2 cellular contexts compared by ENCODE assay signal in the genomic region with DNA sequence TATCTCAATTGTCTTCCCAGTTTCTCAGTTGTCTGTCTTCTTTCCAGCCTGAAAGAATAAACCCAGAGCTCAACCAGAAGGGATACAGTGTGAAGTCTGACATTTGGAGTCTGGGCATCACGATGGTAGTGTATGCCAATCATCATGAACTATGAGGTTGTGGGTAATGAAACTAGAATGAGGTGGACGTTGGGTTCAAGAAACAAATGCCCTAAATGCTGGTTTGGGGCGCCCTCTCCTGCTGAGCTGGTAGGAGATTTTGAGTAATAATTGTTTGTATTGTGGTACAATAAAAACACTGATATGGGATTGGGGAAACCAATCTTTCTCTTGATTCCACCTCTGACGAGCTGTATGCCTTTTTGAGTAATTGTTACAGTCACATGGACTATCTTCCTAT.
TF ChIP-seq lines count a peak whose summit lies in the region.

No MANE protein-coding gene starts in this region.

TF ChIP-seq in IMR-90, 13 proteins besides CTCF, POLR2A, EP300 and RAD21 (continued from another document):
- no peak for TF ChIP-seq RFX5 (IDR thresholded peaks at IDR 0.05; ENCODE audit: low read depth, low read length)
- TF ChIP-seq USF2 (IDR thresholded peaks at IDR 0.05; ENCODE audit: low read depth, low read length): no peak
- no peak for TF ChIP-seq NFE2L2 (IDR thresholded peaks at IDR 0.05; ENCODE audit: low read depth, low read length)
- TF ChIP-seq SMC3 (IDR thresholded peaks at IDR 0.05; ENCODE audit: low read depth, low read length): no peak
- TF ChIP-seq ELK1 (IDR thresholded peaks at IDR 0.05; ENCODE audit: borderline replicate concordance, low read depth, low read length): no peak
- TF ChIP-seq MAFK (IDR thresholded peaks at IDR 0.05; ENCODE audit: low read depth, low read length): no peak
- no peak for TF ChIP-seq FOS (IDR thresholded peaks at IDR 0.05; ENCODE audit: low read depth, low read length)
- no peak for TF ChIP-seq BHLHE40 (IDR thresholded peaks at IDR 0.05; ENCODE audit: low read depth, low read length)
- TF ChIP-seq CHD1 (IDR thresholded peaks at IDR 0.05; ENCODE audit: low read depth, low read length): no peak
- no peak for TF ChIP-seq RCOR1 (IDR thresholded peaks at IDR 0.05; ENCODE audit: insufficient replicate concordance, low read length)
- no peak for TF ChIP-seq MAZ (IDR thresholded peaks at IDR 0.05; ENCODE audit: borderline replicate concordance, low read depth, low read length)
TF ChIP-seq in IMR-90: peak in this region for 0.

TF ChIP-seq in SK-N-SH, 30 proteins besides CTCF, POLR2A, EP300 and RAD21 (continued from another document):
- TF ChIP-seq FOXJ3 (CRISPR knock-in tag; IDR thresholded peaks at IDR 0.05): no peak
- TF ChIP-seq GABPA (IDR thresholded peaks at IDR 0.05; ENCODE audit: low read depth): no peak
- TF ChIP-seq POLR2AphosphoS5 (IDR thresholded peaks at IDR 0.05; ENCODE audit: low read depth, low read length): no peak
